Comparison of ENCODE assay signal across 7 cellular contexts in genomic region chr19:7507884-7508283, GRCh38.
DNase-seq lines count a peak whose midpoint lies in the region; ATAC-seq lines count a peak whose summit lies in the region.

No MANE protein-coding gene starts in this region.

- peak; percentile 62 for DNase-seq in GM04504 (ENCODE audit: low read depth)
- peak; percentile 69 for DNase-seq in MV-4-11 (lab: John Stamatoyannopoulos, UW)
- peak; percentile 43 for DNase-seq in amniotic stem cell (lab: John Stamatoyannopoulos, UW)
- DNase-seq in left kidney (ENCODE audit: low read depth, low spot score), result peak; percentile 64
- DNase-seq in medulla oblongata (ENCODE audit: extremely low spot score), result no peak

- no peak for ATAC-seq in GM18870 (IDR thresholded peaks at IDR 0.05; ENCODE audit: unreplicated experiment)
- no peak for ATAC-seq in HG02642 (IDR thresholded peaks at IDR 0.05; ENCODE audit: poor library complexity, unreplicated experiment)
